8 cellular contexts compared by ENCODE assay signal in the genomic region with DNA sequence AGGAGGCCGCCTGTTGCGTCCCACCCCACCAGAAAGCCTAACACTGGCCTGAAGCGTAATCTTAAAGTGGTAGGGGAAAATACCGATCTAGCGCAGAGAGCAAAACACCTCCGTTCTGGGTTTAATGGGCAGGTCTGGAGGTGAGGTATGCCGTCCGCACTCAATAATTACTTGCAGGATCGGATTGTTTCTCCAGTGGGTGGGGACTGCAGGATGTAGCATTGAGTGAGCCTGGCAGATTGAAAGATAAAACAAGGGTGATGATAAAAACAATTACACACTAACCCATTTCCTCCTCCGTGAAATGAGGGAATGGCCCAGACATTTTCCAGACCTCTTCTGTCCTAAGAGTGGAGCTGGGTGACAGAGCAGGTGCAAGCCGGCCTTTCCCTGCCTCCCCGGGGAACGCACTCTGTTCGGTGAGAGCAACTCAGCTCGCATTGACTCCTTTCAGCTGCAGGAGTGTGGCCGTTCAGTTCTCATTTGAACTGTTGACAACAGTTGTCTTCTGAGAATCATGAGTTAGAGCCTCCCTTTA.
DNase-seq lines count a peak whose midpoint lies in the region; ATAC-seq, FAIRE-seq and TF ChIP-seq lines count a peak whose summit lies in the region.

No MANE protein-coding gene starts in this region.

- H3K9me3 ChIP-seq in BE2C (no peaks in the 10 kb centered on the region), SK-N-MC (ENCODE audit: low read depth, low read length) (no peaks in the 10 kb centered on the region), lower lobe of right lung (no peaks in the 10 kb centered on the region), thymus (ENCODE audit: control insufficient read depth) (no peaks in the 10 kb centered on the region)

- H3K27ac Mint-ChIP-seq in central memory CD8-positive, alpha-beta T cell (ENCODE audit: low read depth), result peak overlapping the region; percentile 99

- DNase-seq in BE2C (peak; percentile 36), SK-N-MC (ENCODE audit: low read depth, low spot score) (no peak), lower lobe of right lung (no peak), HTR-8/SVneo (ENCODE audit: insufficient read length, low spot score) (no peak)
- no peak for DNase-seq in central memory CD8-positive, alpha-beta T cell (ENCODE audit: low spot score in 2 of 2)

- peak; percentile 31 for ATAC-seq in GM19438 (IDR thresholded peaks at IDR 0.05; ENCODE audit: low read depth, unreplicated experiment)
- ATAC-seq in HG03439 (IDR thresholded peaks at IDR 0.05; ENCODE audit: unreplicated experiment), result peak; percentile 29
- ATAC-seq in central memory CD8-positive, alpha-beta T cell (replicated peaks; ENCODE audit: extremely low read depth, poor library complexity, severe bottlenecking), result peak; percentile 51
- ATAC-seq in lower lobe of right lung, result peak; percentile 54 to 56

- no peaks in the 10 kb centered on the region; the same call in 1 of the 2 replicates for H3K4me1 ChIP-seq in BE2C
- H3K4me1 ChIP-seq in lower lobe of right lung, result peaks cover 22% of the 10 kb centered on the region
- H3K4me1 ChIP-seq in thymus (ENCODE audit: control insufficient read depth, insufficient read depth, low read length), result peaks cover 6% of the 10 kb centered on the region

- no peaks in the 10 kb centered on the region for H3K27me3 Mint-ChIP-seq in central memory CD8-positive, alpha-beta T cell

- H3K27me3 ChIP-seq in BE2C (peaks cover 57% of the 10 kb centered on the region), lower lobe of right lung (ENCODE audit: low read depth) (peaks cover 5% of the 10 kb centered on the region), thymus (ENCODE audit: control insufficient read depth, insufficient read depth) (no peaks in the 10 kb centered on the region)

- peaks cover 33% of the 10 kb centered on the region for H3K4me1 Mint-ChIP-seq in central memory CD8-positive, alpha-beta T cell

- peaks cover 24% of the 10 kb centered on the region for H3K36me3 Mint-ChIP-seq in central memory CD8-positive, alpha-beta T cell (ENCODE audit: insufficient read depth)

- H3K4me3 Mint-ChIP-seq in central memory CD8-positive, alpha-beta T cell, result peak overlapping the region; percentile 96

- no peaks in the 10 kb centered on the region for H3K9me3 Mint-ChIP-seq in central memory CD8-positive, alpha-beta T cell

- FAIRE-seq in HTR-8/SVneo (lab: Jason Lieb, UNC), result no peak

- peak overlapping the region; percentile 61 for H3K9ac ChIP-seq in SK-N-MC (ENCODE audit: insufficient read length)

- intact Hi-C loops in lower lobe of right lung (cut with DNase I), result no loop called here

- no peaks in the 10 kb centered on the region for H3K36me3 ChIP-seq in BE2C
- H3K36me3 ChIP-seq in SK-N-MC (ENCODE audit: insufficient read depth, low read length), result no peaks in the 10 kb centered on the region
- H3K36me3 ChIP-seq in lower lobe of right lung, result no peaks in the 10 kb centered on the region
- no peaks in the 10 kb centered on the region for H3K36me3 ChIP-seq in thymus (ENCODE audit: control insufficient read depth, insufficient read depth)

- H3K27ac ChIP-seq in SK-N-MC, result no peak overlapping the region
- H3K27ac ChIP-seq in lower lobe of right lung, result peak overlapping the region; percentile 93
- peak overlapping the region; percentile 77 for H3K27ac ChIP-seq in thymus (ENCODE audit: low read depth)

- WGBS in thymus, result 22% methylated on average over 16 of the region's 16 CpGs

- peak overlapping the region; percentile 81 for H3K4me3 ChIP-seq in BE2C (ENCODE audit: low read depth, low read length)
- H3K4me3 ChIP-seq in SK-N-MC, result peak overlapping the region; percentile 93
- peak overlapping the region; percentile 74 for H3K4me3 ChIP-seq in lower lobe of right lung
- peak overlapping the region; percentile 71 for H3K4me3 ChIP-seq in thymus (ENCODE audit: low read length)

- TF ChIP-seq CTCF in BE2C (IDR thresholded peaks at IDR 0.05; ENCODE audit: low read depth, low read length) (no peak), lower lobe of right lung (IDR thresholded peaks at IDR 0.05) (no peak)
